Comparison of ENCODE assay signal across 36 cellular contexts in the genomic region with DNA sequence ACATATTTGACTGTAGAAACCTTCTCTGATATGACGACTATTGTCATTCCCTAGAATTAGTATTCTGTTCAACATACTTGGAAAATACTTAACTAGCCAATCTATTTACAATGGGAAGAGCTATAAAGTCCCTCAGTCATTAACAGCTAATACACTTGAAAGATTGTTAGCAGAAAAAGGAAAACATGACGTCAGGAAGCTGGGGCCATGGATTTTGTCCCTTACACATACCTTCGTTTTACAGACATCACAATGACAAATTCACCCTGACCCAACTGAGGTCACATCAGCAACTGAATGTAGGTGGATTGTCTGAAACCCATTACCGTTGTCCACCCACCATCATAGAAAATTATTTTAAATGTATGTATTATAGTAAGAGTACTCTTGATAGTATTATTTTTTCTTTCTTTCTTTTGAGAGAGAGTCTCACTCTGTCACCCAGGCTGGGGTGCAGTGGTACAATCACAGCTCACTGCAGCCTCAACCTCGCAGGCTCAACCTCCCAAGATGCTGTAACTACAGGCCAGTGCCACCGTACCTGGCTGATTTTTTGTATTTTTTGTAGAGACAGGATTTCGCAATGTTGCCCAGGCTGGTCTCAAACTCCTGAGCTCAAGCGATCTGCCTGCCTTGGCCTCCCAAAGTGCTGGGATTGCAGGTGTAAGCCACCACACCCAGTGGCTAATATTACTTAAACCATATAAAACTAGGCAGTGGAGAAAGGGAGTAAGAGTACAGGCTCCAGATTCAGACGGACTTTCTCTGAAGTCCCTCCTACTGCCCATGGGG.
"Had no signal": no experiment of that assay in that cellular context is flagged by ENCODE, and none has a peak within 500 bp of the region (broad histone marks: within the 10 kb centered on the region; RNA-seq: fewer than 3 reads in every experiment).

No MANE protein-coding gene starts in this region.

- H3K27me3 Mint-ChIP-seq: activated B cell treated with CpG ODN at 0.5 μM for 24 hours; activated CD4-positive, alpha-beta memory T cell treated with anti-CD3 and anti-CD28 coated beads for 36 hours; activated CD4-positive, alpha-beta T cell treated with anti-CD3 and anti-CD28 coated beads, Interleukin-2, amount 10 ng/mL, durations not matched to agents 24 days and 14 days had no signal

- H3K27ac Mint-ChIP-seq: activated B cell treated with CpG ODN at 0.5 μM for 24 hours; activated CD4-positive, alpha-beta memory T cell treated with anti-CD3 and anti-CD28 coated beads for 36 hours; activated CD4-positive, alpha-beta T cell treated with anti-CD3 and anti-CD28 coated beads, Interleukin-2, amount 10 ng/mL, durations not matched to agents 24 days and 14 days; activated CD8-positive, alpha-beta T cell treated with anti-CD3 and anti-CD28 coated beads for 36 hours; activated naive CD4-positive, alpha-beta T cell treated with anti-CD3 and anti-CD28 coated beads for 36 hours; activated naive CD4-positive, alpha-beta T cell treated with anti-CD3 and anti-CD28 coated beads, Interleukin-2, amount 50 U/mL, for 72 hours; activated naive CD8-positive, alpha-beta T cell treated with anti-CD3 and anti-CD28 coated beads for 36 hours; activated T-cell treated with anti-CD3 and anti-CD28 coated beads, Interleukin-2, amount 50 U/mL, for 72 hours; activated T-helper 1 cell treated with anti-CD3 and anti-CD28 coated beads, Interleukin-12 subunit alpha, Interleukin-12 subunit beta, Interleukin-2, Interleukin-4 antibody, amounts not matched to agents 30 ng/mL and 10 ng/mL and 1 ng/mL, durations not matched to agents 14 hours and 24 hours and 36 hours; activated T-helper 17 cell treated with anti-CD3 and anti-CD28 coated beads, Interleukin-2, amount 50 U/mL, for 72 hours; T-helper 1 cell treated with Interleukin-12 subunit alpha and Interleukin-12 subunit beta and Interleukin-4 antibody, amounts not matched to agents 30 μg/mL and 1 μg/mL, for 36 hours; T-helper 2 cell treated with Interferon-gamma antibody and Interleukin-4, amounts not matched to agents 5 μg/mL and 100 μg/mL, for 36 hours had no signal

- FAIRE-seq: astrocyte, TTC549 had no signal

- H3K27ac ChIP-seq: adrenal gland, body of pancreas, brain microvascular endothelial cell, breast epithelium, VCaP had no signal

- H3K36me3 ChIP-seq: adrenal gland, brain microvascular endothelial cell, breast epithelium had no signal

- H3K4me3 Mint-ChIP-seq: activated B cell treated with CpG ODN at 0.5 μM for 24 hours; activated CD4-positive, alpha-beta memory T cell treated with anti-CD3 and anti-CD28 coated beads for 36 hours; activated CD4-positive, alpha-beta T cell treated with anti-CD3 and anti-CD28 coated beads, Interleukin-2, amount 10 ng/mL, durations not matched to agents 24 days and 14 days; activated CD8-positive, alpha-beta T cell treated with anti-CD3 and anti-CD28 coated beads for 36 hours; activated naive CD4-positive, alpha-beta T cell treated with anti-CD3 and anti-CD28 coated beads for 36 hours; activated naive CD8-positive, alpha-beta T cell treated with anti-CD3 and anti-CD28 coated beads for 36 hours; activated T-cell treated with anti-CD3 and anti-CD28 coated beads, Interleukin-2, amount 50 U/mL, for 4 hours; activated T-cell treated with anti-CD3 and anti-CD28 coated beads, Interleukin-2, amount 50 U/mL, for 72 hours; activated T-helper 1 cell treated with anti-CD3 and anti-CD28 coated beads, Interleukin-12 subunit alpha, Interleukin-12 subunit beta, Interleukin-2, Interleukin-4 antibody, amounts not matched to agents 30 ng/mL and 10 ng/mL and 1 ng/mL, durations not matched to agents 14 hours and 24 hours and 36 hours; activated T-helper 17 cell treated with anti-CD3 and anti-CD28 coated beads, Interleukin-2, amount 50 U/mL, for 72 hours; T-helper 1 cell treated with Interleukin-12 subunit alpha and Interleukin-12 subunit beta and Interleukin-4 antibody, amounts not matched to agents 30 μg/mL and 1 μg/mL, for 36 hours; T-helper 2 cell treated with Interferon-gamma antibody and Interleukin-4, amounts not matched to agents 5 μg/mL and 100 μg/mL, for 36 hours had no signal

- DNase-seq: activated B cell treated with CpG ODN at 0.5 μM for 24 hours; activated CD4-positive, alpha-beta memory T cell treated with anti-CD3 and anti-CD28 coated beads for 36 hours; activated CD4-positive, alpha-beta T cell treated with anti-CD3 and anti-CD28 coated beads for 4 hours; activated CD4-positive, alpha-beta T cell treated with anti-CD3 and anti-CD28 coated beads, Interleukin-2, amount 10 ng/mL, durations not matched to agents 24 days and 14 days; activated CD4-positive, alpha-beta T cell treated with anti-CD3 and anti-CD28 coated beads, Interleukin-2, amount 50 U/mL, for 1 hour; activated CD4-positive, alpha-beta T cell treated with anti-CD3 and anti-CD28 coated beads, Interleukin-2, amount 50 U/mL, for 4 hours; activated CD4-positive, CD25-positive, alpha-beta regulatory T cell treated with anti-CD3 and anti-CD28 coated beads, Interleukin-2, amount 50 U/mL, for 72 hours; activated CD8-positive, alpha-beta memory T cell treated with anti-CD3 and anti-CD28 coated beads, Interleukin-2, amount 50 U/mL, for 4 hours; activated CD8-positive, alpha-beta T cell treated with anti-CD3 and anti-CD28 coated beads for 36 hours; activated effector memory CD4-positive, alpha-beta T cell treated with anti-CD3 and anti-CD28 coated beads, Interleukin-2, amount 50 U/mL, for 16 hours; activated gamma-delta T cell treated with Interleukin-2 at 50 U/mL for 16 hours; activated naive CD4-positive, alpha-beta T cell; activated naive CD4-positive, alpha-beta T cell treated with anti-CD3 and anti-CD28 coated beads for 36 hours; activated naive CD4-positive, alpha-beta T cell treated with anti-CD3 and anti-CD28 coated beads, Interleukin-2, amount 50 U/mL, for 16 hours; activated naive CD8-positive, alpha-beta T cell treated with anti-CD3 and anti-CD28 coated beads for 36 hours; activated T-cell treated with anti-CD3 and anti-CD28 coated beads for 4 hours; activated T-cell treated with anti-CD3 and anti-CD28 coated beads, Interleukin-2, amount 50 U/mL, for 1 hour; activated T-cell treated with anti-CD3 and anti-CD28 coated beads, Interleukin-2, amount 50 U/mL, for 4 hours; activated T-cell treated with anti-CD3 and anti-CD28 coated beads, Interleukin-2, amount 50 U/mL, for 72 hours; adrenal gland; amniotic stem cell; aorta; body of pancreas; brain microvascular endothelial cell; central memory CD4-positive, alpha-beta T cell; T-helper 2 cell; T-helper 9 cell had no signal

- H3K4me1 Mint-ChIP-seq: activated B cell treated with CpG ODN at 0.5 μM for 24 hours; activated CD4-positive, alpha-beta T cell treated with anti-CD3 and anti-CD28 coated beads, Interleukin-2, amount 10 ng/mL, durations not matched to agents 24 days and 14 days; activated naive CD8-positive, alpha-beta T cell treated with anti-CD3 and anti-CD28 coated beads for 36 hours; activated T-helper 17 cell treated with anti-CD3 and anti-CD28 coated beads, Interleukin-2, amount 50 U/mL, for 72 hours had no signal

- H3K27me3 ChIP-seq: adrenal gland, body of pancreas, brain microvascular endothelial cell, breast epithelium had no signal

- H3K9me3 ChIP-seq: adrenal gland, body of pancreas, breast epithelium had no signal

- H3K9me3 Mint-ChIP-seq: activated CD4-positive, alpha-beta memory T cell treated with anti-CD3 and anti-CD28 coated beads for 36 hours; activated CD4-positive, alpha-beta T cell treated with anti-CD3 and anti-CD28 coated beads, Interleukin-2, amount 10 ng/mL, durations not matched to agents 24 days and 14 days; activated CD8-positive, alpha-beta T cell treated with anti-CD3 and anti-CD28 coated beads for 36 hours; activated naive CD4-positive, alpha-beta T cell treated with anti-CD3 and anti-CD28 coated beads for 36 hours; activated naive CD4-positive, alpha-beta T cell treated with anti-CD3 and anti-CD28 coated beads, Interleukin-2, amount 50 U/mL, for 72 hours; activated naive CD8-positive, alpha-beta T cell treated with anti-CD3 and anti-CD28 coated beads for 36 hours; activated T-helper 1 cell treated with anti-CD3 and anti-CD28 coated beads, Interleukin-12 subunit alpha, Interleukin-12 subunit beta, Interleukin-2, Interleukin-4 antibody, amounts not matched to agents 30 ng/mL and 10 ng/mL and 1 ng/mL, durations not matched to agents 14 hours and 24 hours and 36 hours; activated T-helper 17 cell treated with anti-CD3 and anti-CD28 coated beads, Interleukin-2, amount 50 U/mL, for 72 hours; T-helper 1 cell treated with Interleukin-12 subunit alpha and Interleukin-12 subunit beta and Interleukin-4 antibody, amounts not matched to agents 30 μg/mL and 1 μg/mL, for 36 hours; T-helper 2 cell treated with Interferon-gamma antibody and Interleukin-4, amounts not matched to agents 5 μg/mL and 100 μg/mL, for 36 hours had no signal

- H3K36me3 Mint-ChIP-seq: activated CD4-positive, alpha-beta memory T cell treated with anti-CD3 and anti-CD28 coated beads for 36 hours; activated naive CD4-positive, alpha-beta T cell treated with anti-CD3 and anti-CD28 coated beads, Interleukin-2, amount 50 U/mL, for 72 hours; activated naive CD8-positive, alpha-beta T cell treated with anti-CD3 and anti-CD28 coated beads for 36 hours had no signal

- H3K4me1 ChIP-seq: adrenal gland, body of pancreas, breast epithelium had no signal

- H3K4me3 ChIP-seq: adrenal gland, body of pancreas, breast epithelium had no signal

- ATAC-seq: activated CD8-positive, alpha-beta T cell treated with anti-CD3 and anti-CD28 coated beads for 36 hours; activated naive CD4-positive, alpha-beta T cell treated with anti-CD3 and anti-CD28 coated beads, Interleukin-2, amount 50 U/mL, for 72 hours; activated T-cell treated with anti-CD3 and anti-CD28 coated beads, Interleukin-2, amount 50 U/mL, for 4 hours; activated T-cell treated with anti-CD3 and anti-CD28 coated beads, Interleukin-2, amount 50 U/mL, for 72 hours; activated T-helper 17 cell treated with anti-CD3 and anti-CD28 coated beads, Interleukin-2, amount 50 U/mL, for 72 hours; body of pancreas had no signal
